1 cellular context compared by ENCODE assay signal in the genomic region with DNA sequence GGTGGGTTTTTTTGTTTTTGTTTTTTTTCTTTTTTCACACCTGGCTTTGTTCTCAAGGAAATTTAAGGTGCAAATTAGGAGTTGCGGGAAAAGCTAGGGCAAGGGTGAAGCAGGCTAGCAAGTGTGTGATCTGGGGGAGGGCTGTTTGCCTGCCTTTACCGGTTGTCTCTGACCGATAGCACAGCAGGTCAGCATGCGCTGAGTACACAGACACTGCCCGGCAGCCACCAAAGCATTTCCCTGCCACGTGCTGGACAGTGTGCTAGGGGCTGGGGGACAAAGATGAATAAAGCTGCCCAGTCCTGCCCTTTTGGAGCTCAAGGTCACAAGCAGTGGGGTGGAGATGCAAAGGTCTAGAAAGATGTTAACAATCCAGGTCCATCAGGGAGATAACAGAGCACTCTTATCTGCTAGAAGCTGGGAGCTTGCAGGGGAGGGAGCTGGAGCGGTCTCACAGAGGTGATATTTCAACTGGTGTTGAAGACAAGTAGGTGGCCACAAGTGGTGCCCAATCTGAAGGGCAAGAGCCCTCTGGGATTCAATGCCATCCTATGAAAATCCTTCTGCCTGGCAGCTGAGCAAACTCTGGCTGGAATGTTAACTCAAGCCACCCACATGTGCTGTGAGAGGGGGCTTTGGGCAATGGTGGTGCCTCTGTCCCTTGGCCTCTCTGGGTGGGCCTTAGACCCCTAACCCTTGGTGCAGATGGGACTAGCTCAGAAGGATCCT.
TF ChIP-seq lines count a peak whose summit lies in the region.

No MANE protein-coding gene starts in this region.

TF ChIP-seq in K562, 482 proteins besides CTCF, POLR2A, EP300 and RAD21 (continues in another document):
- TF ChIP-seq, protein P1, sequence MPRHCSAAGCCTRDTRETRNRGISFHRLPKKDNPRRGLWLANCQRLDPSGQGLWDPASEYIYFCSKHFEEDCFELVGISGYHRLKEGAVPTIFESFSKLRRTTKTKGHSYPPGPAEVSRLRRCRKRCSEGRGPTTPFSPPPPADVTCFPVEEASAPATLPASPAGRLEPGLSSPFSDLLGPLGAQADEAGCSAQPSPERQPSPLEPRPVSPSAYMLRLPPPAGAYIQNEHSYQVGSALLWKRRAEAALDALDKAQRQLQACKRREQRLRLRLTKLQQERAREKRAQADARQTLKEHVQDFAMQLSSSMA (CRISPR knock-in tag; IDR thresholded peaks at IDR 0.05) = no peak
- TF ChIP-seq, protein P2, sequence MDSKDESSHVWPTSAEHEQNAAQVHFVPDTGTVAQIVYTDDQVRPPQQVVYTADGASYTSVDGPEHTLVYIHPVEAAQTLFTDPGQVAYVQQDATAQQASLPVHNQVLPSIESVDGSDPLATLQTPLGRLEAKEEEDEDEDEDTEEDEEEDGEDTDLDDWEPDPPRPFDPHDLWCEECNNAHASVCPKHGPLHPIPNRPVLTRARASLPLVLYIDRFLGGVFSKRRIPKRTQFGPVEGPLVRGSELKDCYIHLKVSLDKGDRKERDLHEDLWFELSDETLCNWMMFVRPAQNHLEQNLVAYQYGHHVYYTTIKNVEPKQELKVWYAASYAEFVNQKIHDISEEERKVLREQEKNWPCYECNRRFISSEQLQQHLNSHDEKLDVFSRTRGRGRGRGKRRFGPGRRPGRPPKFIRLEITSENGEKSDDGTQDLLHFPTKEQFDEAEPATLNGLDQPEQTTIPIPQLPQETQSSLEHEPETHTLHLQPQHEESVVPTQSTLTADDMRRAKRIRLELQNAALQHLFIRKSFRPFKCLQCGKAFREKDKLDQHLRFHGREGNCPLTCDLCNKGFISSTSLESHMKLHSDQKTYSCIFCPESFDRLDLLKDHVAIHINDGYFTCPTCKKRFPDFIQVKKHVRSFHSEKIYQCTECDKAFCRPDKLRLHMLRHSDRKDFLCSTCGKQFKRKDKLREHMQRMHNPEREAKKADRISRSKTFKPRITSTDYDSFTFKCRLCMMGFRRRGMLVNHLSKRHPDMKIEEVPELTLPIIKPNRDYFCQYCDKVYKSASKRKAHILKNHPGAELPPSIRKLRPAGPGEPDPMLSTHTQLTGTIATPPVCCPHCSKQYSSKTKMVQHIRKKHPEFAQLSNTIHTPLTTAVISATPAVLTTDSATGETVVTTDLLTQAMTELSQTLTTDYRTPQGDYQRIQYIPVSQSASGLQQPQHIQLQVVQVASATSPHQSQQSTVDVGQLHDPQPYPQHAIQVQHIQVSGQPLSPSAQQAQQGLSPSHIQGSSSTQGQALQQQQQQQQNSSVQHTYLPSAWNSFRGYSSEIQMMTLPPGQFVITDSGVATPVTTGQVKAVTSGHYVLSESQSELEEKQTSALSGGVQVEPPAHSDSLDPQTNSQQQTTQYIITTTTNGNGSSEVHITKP (IDR thresholded peaks at IDR 0.05; ENCODE audit: partially characterized antibody) = no peak
- TF ChIP-seq ELF1 (tag; IDR thresholded peaks at IDR 0.05) (no peak), PCBP1 (IDR thresholded peaks at IDR 0.05; ENCODE audit: low read depth, low read length, poor library complexity, severe bottlenecking) (no peak), TAF15 (IDR thresholded peaks at IDR 0.05; ENCODE audit: low read depth, low read length) (no peak), ARID2 (IDR thresholded peaks at IDR 0.05) (no peak), HSF4 (CRISPR knock-in tag; IDR thresholded peaks at IDR 0.05; ENCODE audit: borderline replicate concordance) (no peak), SMAD2 (IDR thresholded peaks at IDR 0.05; ENCODE audit: low read depth, low read length) (no peak), FOXP1 (CRISPR knock-in tag; IDR thresholded peaks at IDR 0.05) (no peak), NR2C2 (CRISPR knock-in tag; IDR thresholded peaks at IDR 0.05) (no peak), NR2C2 (tag; IDR thresholded peaks at IDR 0.05) (no peak; the same call in 1 of the 2 replicates), TBP (optimal IDR thresholded peaks at IDR 0.05; ENCODE audit: low read depth, low read length) (no peak), NR2F6 (CRISPR knock-in tag; IDR thresholded peaks at IDR 0.05) (no peak), ZNF324 (CRISPR knock-in tag; IDR thresholded peaks at IDR 0.05) (no peak), ADNP (tag; IDR thresholded peaks at IDR 0.05) (no peak), NCOA4 (IDR thresholded peaks at IDR 0.05; ENCODE audit: partially characterized antibody) (no peak), MTA2 (IDR thresholded peaks at IDR 0.05; ENCODE audit: low read depth) (peak; percentile 42; the same call in 1 of the 2 replicates), RFX1 (IDR thresholded peaks at IDR 0.05) (no peak), KLF6 (CRISPR knock-in tag; IDR thresholded peaks at IDR 0.05; ENCODE audit: borderline replicate concordance) (no peak), KLF1 (tag; IDR thresholded peaks at IDR 0.05) (no peak), ZNF239 (CRISPR knock-in tag; IDR thresholded peaks at IDR 0.05) (no peak), SIN3A (IDR thresholded peaks at IDR 0.05; ENCODE audit: borderline replicate concordance in 2 of 2, control insufficient read depth in 1 of 2, low read depth in 2 of 2, low read length in 2 of 2) (no peak), POLR2AphosphoS2 (IDR thresholded peaks at IDR 0.05; ENCODE audit: low read length) (no peak)
- TF ChIP-seq, protein P3, sequence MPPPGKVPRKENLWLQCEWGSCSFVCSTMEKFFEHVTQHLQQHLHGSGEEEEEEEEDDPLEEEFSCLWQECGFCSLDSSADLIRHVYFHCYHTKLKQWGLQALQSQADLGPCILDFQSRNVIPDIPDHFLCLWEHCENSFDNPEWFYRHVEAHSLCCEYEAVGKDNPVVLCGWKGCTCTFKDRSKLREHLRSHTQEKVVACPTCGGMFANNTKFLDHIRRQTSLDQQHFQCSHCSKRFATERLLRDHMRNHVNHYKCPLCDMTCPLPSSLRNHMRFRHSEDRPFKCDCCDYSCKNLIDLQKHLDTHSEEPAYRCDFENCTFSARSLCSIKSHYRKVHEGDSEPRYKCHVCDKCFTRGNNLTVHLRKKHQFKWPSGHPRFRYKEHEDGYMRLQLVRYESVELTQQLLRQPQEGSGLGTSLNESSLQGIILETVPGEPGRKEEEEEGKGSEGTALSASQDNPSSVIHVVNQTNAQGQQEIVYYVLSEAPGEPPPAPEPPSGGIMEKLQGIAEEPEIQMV (tag; conservative IDR thresholded peaks at IDR 0.05; ENCODE audit: low read depth) = no peak
- TF ChIP-seq, protein P4, sequence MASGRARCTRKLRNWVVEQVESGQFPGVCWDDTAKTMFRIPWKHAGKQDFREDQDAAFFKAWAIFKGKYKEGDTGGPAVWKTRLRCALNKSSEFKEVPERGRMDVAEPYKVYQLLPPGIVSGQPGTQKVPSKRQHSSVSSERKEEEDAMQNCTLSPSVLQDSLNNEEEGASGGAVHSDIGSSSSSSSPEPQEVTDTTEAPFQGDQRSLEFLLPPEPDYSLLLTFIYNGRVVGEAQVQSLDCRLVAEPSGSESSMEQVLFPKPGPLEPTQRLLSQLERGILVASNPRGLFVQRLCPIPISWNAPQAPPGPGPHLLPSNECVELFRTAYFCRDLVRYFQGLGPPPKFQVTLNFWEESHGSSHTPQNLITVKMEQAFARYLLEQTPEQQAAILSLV (tag; IDR thresholded peaks at IDR 0.05) = no peak
- TF ChIP-seq, protein P5, sequence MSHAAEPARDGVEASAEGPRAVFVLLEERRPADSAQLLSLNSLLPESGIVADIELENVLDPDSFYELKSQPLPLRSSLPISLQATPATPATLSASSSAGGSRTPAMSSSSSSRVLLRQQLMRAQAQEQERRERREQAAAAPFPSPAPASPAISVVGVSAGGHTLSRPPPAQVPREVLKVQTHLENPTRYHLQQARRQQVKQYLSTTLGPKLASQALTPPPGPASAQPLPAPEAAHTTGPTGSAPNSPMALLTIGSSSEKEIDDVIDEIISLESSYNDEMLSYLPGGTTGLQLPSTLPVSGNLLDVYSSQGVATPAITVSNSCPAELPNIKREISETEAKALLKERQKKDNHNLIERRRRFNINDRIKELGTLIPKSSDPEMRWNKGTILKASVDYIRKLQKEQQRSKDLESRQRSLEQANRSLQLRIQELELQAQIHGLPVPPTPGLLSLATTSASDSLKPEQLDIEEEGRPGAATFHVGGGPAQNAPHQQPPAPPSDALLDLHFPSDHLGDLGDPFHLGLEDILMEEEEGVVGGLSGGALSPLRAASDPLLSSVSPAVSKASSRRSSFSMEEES (CRISPR knock-in tag; IDR thresholded peaks at IDR 0.05) = no peak
- TF ChIP-seq, protein P6, sequence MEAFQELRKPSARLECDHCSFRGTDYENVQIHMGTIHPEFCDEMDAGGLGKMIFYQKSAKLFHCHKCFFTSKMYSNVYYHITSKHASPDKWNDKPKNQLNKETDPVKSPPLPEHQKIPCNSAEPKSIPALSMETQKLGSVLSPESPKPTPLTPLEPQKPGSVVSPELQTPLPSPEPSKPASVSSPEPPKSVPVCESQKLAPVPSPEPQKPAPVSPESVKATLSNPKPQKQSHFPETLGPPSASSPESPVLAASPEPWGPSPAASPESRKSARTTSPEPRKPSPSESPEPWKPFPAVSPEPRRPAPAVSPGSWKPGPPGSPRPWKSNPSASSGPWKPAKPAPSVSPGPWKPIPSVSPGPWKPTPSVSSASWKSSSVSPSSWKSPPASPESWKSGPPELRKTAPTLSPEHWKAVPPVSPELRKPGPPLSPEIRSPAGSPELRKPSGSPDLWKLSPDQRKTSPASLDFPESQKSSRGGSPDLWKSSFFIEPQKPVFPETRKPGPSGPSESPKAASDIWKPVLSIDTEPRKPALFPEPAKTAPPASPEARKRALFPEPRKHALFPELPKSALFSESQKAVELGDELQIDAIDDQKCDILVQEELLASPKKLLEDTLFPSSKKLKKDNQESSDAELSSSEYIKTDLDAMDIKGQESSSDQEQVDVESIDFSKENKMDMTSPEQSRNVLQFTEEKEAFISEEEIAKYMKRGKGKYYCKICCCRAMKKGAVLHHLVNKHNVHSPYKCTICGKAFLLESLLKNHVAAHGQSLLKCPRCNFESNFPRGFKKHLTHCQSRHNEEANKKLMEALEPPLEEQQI (IDR thresholded peaks at IDR 0.05) = no peak
- TF ChIP-seq, protein P7, sequence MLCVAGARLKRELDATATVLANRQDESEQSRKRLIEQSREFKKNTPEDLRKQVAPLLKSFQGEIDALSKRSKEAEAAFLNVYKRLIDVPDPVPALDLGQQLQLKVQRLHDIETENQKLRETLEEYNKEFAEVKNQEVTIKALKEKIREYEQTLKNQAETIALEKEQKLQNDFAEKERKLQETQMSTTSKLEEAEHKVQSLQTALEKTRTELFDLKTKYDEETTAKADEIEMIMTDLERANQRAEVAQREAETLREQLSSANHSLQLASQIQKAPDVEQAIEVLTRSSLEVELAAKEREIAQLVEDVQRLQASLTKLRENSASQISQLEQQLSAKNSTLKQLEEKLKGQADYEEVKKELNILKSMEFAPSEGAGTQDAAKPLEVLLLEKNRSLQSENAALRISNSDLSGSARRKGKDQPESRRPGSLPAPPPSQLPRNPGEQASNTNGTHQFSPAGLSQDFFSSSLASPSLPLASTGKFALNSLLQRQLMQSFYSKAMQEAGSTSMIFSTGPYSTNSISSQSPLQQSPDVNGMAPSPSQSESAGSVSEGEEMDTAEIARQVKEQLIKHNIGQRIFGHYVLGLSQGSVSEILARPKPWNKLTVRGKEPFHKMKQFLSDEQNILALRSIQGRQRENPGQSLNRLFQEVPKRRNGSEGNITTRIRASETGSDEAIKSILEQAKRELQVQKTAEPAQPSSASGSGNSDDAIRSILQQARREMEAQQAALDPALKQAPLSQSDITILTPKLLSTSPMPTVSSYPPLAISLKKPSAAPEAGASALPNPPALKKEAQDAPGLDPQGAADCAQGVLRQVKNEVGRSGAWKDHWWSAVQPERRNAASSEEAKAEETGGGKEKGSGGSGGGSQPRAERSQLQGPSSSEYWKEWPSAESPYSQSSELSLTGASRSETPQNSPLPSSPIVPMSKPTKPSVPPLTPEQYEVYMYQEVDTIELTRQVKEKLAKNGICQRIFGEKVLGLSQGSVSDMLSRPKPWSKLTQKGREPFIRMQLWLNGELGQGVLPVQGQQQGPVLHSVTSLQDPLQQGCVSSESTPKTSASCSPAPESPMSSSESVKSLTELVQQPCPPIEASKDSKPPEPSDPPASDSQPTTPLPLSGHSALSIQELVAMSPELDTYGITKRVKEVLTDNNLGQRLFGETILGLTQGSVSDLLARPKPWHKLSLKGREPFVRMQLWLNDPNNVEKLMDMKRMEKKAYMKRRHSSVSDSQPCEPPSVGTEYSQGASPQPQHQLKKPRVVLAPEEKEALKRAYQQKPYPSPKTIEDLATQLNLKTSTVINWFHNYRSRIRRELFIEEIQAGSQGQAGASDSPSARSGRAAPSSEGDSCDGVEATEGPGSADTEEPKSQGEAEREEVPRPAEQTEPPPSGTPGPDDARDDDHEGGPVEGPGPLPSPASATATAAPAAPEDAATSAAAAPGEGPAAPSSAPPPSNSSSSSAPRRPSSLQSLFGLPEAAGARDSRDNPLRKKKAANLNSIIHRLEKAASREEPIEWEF (CRISPR knock-in tag; IDR thresholded peaks at IDR 0.05) = no peak
- TF ChIP-seq, protein P8, sequence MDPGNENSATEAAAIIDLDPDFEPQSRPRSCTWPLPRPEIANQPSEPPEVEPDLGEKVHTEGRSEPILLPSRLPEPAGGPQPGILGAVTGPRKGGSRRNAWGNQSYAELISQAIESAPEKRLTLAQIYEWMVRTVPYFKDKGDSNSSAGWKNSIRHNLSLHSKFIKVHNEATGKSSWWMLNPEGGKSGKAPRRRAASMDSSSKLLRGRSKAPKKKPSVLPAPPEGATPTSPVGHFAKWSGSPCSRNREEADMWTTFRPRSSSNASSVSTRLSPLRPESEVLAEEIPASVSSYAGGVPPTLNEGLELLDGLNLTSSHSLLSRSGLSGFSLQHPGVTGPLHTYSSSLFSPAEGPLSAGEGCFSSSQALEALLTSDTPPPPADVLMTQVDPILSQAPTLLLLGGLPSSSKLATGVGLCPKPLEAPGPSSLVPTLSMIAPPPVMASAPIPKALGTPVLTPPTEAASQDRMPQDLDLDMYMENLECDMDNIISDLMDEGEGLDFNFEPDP (CRISPR knock-in tag; IDR thresholded peaks at IDR 0.05) = no peak
- TF ChIP-seq, protein P9, sequence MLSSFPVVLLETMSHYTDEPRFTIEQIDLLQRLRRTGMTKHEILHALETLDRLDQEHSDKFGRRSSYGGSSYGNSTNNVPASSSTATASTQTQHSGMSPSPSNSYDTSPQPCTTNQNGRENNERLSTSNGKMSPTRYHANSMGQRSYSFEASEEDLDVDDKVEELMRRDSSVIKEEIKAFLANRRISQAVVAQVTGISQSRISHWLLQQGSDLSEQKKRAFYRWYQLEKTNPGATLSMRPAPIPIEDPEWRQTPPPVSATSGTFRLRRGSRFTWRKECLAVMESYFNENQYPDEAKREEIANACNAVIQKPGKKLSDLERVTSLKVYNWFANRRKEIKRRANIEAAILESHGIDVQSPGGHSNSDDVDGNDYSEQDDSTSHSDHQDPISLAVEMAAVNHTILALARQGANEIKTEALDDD (IDR thresholded peaks at IDR 0.05) = no peak
- TF ChIP-seq, protein P10, sequence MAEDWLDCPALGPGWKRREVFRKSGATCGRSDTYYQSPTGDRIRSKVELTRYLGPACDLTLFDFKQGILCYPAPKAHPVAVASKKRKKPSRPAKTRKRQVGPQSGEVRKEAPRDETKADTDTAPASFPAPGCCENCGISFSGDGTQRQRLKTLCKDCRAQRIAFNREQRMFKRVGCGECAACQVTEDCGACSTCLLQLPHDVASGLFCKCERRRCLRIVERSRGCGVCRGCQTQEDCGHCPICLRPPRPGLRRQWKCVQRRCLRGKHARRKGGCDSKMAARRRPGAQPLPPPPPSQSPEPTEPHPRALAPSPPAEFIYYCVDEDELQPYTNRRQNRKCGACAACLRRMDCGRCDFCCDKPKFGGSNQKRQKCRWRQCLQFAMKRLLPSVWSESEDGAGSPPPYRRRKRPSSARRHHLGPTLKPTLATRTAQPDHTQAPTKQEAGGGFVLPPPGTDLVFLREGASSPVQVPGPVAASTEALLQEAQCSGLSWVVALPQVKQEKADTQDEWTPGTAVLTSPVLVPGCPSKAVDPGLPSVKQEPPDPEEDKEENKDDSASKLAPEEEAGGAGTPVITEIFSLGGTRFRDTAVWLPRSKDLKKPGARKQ (CRISPR knock-in tag; IDR thresholded peaks at IDR 0.05) = no peak
